ENCODE assay signal across 1 cellular context in genomic region chr16:11757671-11758545, GRCh38.
TF ChIP-seq lines count a peak whose summit lies in the region.

No MANE protein-coding gene starts in this region.

TF ChIP-seq in IMR-90, 13 proteins besides CTCF, POLR2A, EP300 and RAD21:
- TF ChIP-seq BHLHE40 (IDR thresholded peaks at IDR 0.05; ENCODE audit: low read depth, low read length): no peak
- TF ChIP-seq CEBPB (IDR thresholded peaks at IDR 0.05; ENCODE audit: low read depth, low read length): peak; percentile 19; the same call in 1 of the 2 replicates
